7 cellular contexts compared by ENCODE assay signal in the genomic region with DNA sequence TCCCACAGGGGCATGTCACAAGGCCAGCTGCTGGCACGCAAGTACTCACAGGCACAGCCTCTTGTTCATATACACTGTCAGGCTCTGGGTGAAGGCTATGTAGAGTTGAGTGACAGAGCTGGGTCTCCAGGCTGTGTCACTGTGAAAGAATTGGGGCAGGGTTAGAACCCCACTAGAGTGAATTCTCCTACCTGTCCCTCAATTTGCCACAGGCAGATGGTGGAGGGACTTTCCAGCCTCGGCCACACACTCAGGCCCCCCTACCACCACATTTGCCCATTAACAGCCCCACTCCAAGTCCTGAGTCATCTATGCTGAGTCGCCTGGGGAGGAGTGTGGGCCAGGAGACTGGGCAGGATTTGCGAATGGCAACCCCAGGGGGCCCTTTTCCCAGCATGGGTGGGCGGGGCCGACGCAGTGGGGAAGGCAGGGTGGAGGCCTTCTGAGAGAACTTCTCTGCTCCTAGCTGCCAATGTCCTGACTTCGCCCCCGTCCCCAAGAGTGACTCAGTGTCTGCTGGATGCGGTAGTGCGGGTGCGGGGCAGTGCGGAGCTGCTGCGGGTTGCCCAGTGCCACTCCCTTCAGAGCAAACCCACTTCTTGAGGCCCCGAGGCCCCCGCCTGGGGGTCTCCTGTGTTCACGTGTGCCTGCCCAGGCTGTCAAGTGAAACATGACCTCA. TPM values are rescaled to one million over a fixed set of nuclear protein-coding genes. Genes with fewer than 3 reads are reported as not detected.
DNase-seq lines count a peak whose midpoint lies in the region; ATAC-seq and TF ChIP-seq lines count a peak whose summit lies in the region.

No MANE protein-coding gene starts in this region.

- H3K27ac ChIP-seq in thoracic aorta: peak overlapping the region; percentile 31 to 74

- H3K27me3 ChIP-seq in thoracic aorta (replicated peaks; ENCODE audit: insufficient read depth): no peaks in the 10 kb centered on the region

- DNase-seq in EH (ENCODE audit: low read depth) (peak; percentile 93), amniotic epithelial cell (ENCODE audit: low read depth) (peak; percentile 41), iPS-NIHi7 (ENCODE audit: extremely low spot score) (peak; percentile 78), thoracic aorta (ENCODE audit: low spot score) (peak; percentile 74)

- peak; percentile 26 for ATAC-seq in HG03442 (IDR thresholded peaks at IDR 0.05; ENCODE audit: unreplicated experiment)
- peak; percentile 46 for ATAC-seq in thoracic aorta (ENCODE audit: insufficient number of reproducible peaks, low FRiP score, low read depth)
- ATAC-seq in HG03460 (IDR thresholded peaks at IDR 0.05; ENCODE audit: unreplicated experiment): no peak
- no peak for ATAC-seq in HG02798 (IDR thresholded peaks at IDR 0.05; ENCODE audit: poor library complexity, unreplicated experiment)

- no peaks in the 10 kb centered on the region for H3K36me3 ChIP-seq in thoracic aorta

- no peak for TF ChIP-seq CTCF in thoracic aorta (IDR thresholded peaks at IDR 0.05)

- no peaks in the 10 kb centered on the region for H3K9me3 ChIP-seq in thoracic aorta

- H3K4me1 ChIP-seq in thoracic aorta (ENCODE audit: control insufficient read depth in 1 of 2, low read depth in 2 of 2): peaks cover 23 to 39% of the 10 kb centered on the region in 2 donors

- H3K4me3 ChIP-seq in thoracic aorta: peak overlapping the region; percentile 76

RNA-seq across cellular contexts. Expression of a gene that starts 50.3 kb away (rescaled TPM):
- under 1 TPM; 0.14 to 0.41 TPM for total RNA-seq in thoracic aorta

Comparison
In these comparisons a context has a peak if more than half of its experiments do, and no peak if none do; other contexts are left out.
1. DNase-seq: peak in every context shown above with its lines; median percentile 93 in EH; 78 in iPS-NIHi7; 74 in thoracic aorta; 41 in amniotic epithelial cell.
2. ATAC-seq: peak in HG03442 (single experiment) and thoracic aorta (single experiment); none in HG03460 (single experiment) and HG02798 (single experiment).